ENCODE assay signal across 7 cellular contexts in genomic region chr3:139353920-139354556, GRCh38. TPM values are rescaled to one million over a fixed set of nuclear protein-coding genes. Genes with fewer than 3 reads are reported as not detected.
DNase-seq lines count a peak whose midpoint lies in the region; ATAC-seq, FAIRE-seq and TF ChIP-seq lines count a peak whose summit lies in the region.

No MANE protein-coding gene starts in this region.

- H3K4me3 ChIP-seq in heart right ventricle (no peak overlapping the region), ovary (no peak overlapping the region)

- ATAC-seq in heart right ventricle: peak in 4 of 8 donors; percentile 48 to 68 (median 56)
- ATAC-seq in GM18502 (IDR thresholded peaks at IDR 0.05; ENCODE audit: poor library complexity, unreplicated experiment): no peak

- H3K36me3 ChIP-seq in heart right ventricle: peaks cover 0 to 100% (median 69%) of the 10 kb centered on the region in 9 donors
- H3K36me3 ChIP-seq in ovary: no peaks in the 10 kb centered on the region

- peak; percentile 60 for TF ChIP-seq CTCF in GM12873 (IDR thresholded peaks at IDR 0.05; ENCODE audit: insufficient read depth, low read depth, low read length, missing control alignments)
- TF ChIP-seq CTCF in heart right ventricle (IDR thresholded peaks at IDR 0.05): peak in 8 of 9 donors; percentile 7 to 69 (median 50)
- TF ChIP-seq CTCF in ovary (IDR thresholded peaks at IDR 0.05): no peak

- intact Hi-C loops in heart right ventricle (cut with DNase I): loop anchor here in 3 of 10 donors (5.0 kb wide), 1 partner anchor 33 kb away; the partner anchor contains the start of gene COPB2 (in 3 of the 3)
- intact Hi-C loops in ovary (cut with DNase I): no loop called here

- peak; percentile 89 for FAIRE-seq in TTC549 (lab: Jason Lieb, UNC)

- TF ChIP-seq EP300 in ovary (IDR thresholded peaks at IDR 0.05): no peak

- TF ChIP-seq POLR2A in ovary (IDR thresholded peaks at IDR 0.05): no peak

- WGBS in heart right ventricle, 2 donors: 72% methylated on average over 3 of the region's 3 CpGs
- 69 to 81% (median 69%) methylated on average over 3 of the region's 3 CpGs for WGBS in ovary, 3 donors

- DNase-seq in M059J (ENCODE audit: low read depth): peak; percentile 79
- no peak for DNase-seq in heart right ventricle
- no peak for DNase-seq in ovary

- H3K27me3 ChIP-seq in heart right ventricle: no peaks in the 10 kb centered on the region
- no peaks in the 10 kb centered on the region for H3K27me3 ChIP-seq in ovary

- H3K9me3 ChIP-seq in heart right ventricle (no peaks in the 10 kb centered on the region), ovary (no peaks in the 10 kb centered on the region)

- no peak overlapping the region for H3K27ac ChIP-seq in heart right ventricle
- H3K27ac ChIP-seq in temporal lobe (ENCODE audit: low read depth, low read length): peak overlapping the region; percentile 78
- H3K27ac ChIP-seq in ovary: no peak overlapping the region

- peaks cover 0 to 6% (median 0%) of the 10 kb centered on the region in 9 donors for H3K4me1 ChIP-seq in heart right ventricle
- no peaks in the 10 kb centered on the region for H3K4me1 ChIP-seq in ovary (ENCODE audit: insufficient read depth)

RNA-seq across cellular contexts. Expression of gene MRPS22, which starts 10.2 kb away (rescaled TPM):
- total RNA-seq in M059J (2014; rRNA removed; shearing (Covaris generic)): 154 and 191 TPM in 2 replicates
- total RNA-seq in heart right ventricle (100 to 1,000 TPM in 1 of 10 donors, 10 to 100 TPM in 9; 69.8 to 105 (median 86.5) TPM), temporal lobe (47.2 TPM), ovary (10 to 100 TPM; 33.0 to 41.7 (median 36.8) TPM)
- polyA plus RNA-seq in heart right ventricle (10 to 100 TPM; 49.8 to 84.4 TPM), ovary (10 to 100 TPM; 35.9 to 51.6 TPM)

RNA-seq across cellular contexts. Expression of gene COPB2, which starts 35.4 kb away (rescaled TPM):
- total RNA-seq in M059J (2014; rRNA removed; shearing (Covaris generic)): 246 and 350 TPM in 2 replicates
- total RNA-seq in heart right ventricle (10 to 100 TPM; 51.5 to 79.7 (median 67.4) TPM), temporal lobe (70.1 TPM), ovary (100 to 1,000 TPM in 1 of 7 donors, 10 to 100 TPM in 6; 55.0 to 108 (median 95.7) TPM)
- polyA plus RNA-seq in heart right ventricle (10 to 100 TPM; 15.4 to 47.6 TPM), ovary (100 to 1,000 TPM in 1 of 2 donors, 10 to 100 TPM in 1; 38.2 to 115 TPM)

Comparison
In these comparisons a context has a peak if more than half of its experiments do, and no peak if none do; other contexts are left out.
1. CTCF ChIP-seq: peak in GM12873 (single experiment) and heart right ventricle (8 of 9); none in ovary (0 of 3).